16 cellular contexts compared by ENCODE assay signal in genomic region chr17:77361986-77362620, GRCh38.
DNase-seq lines count a peak whose midpoint lies in the region; ATAC-seq and TF ChIP-seq lines count a peak whose summit lies in the region.
"Had no signal": no experiment of that assay in that cellular context is flagged by ENCODE, and none has a peak within 500 bp of the region (broad histone marks: within the 10 kb centered on the region; RNA-seq: fewer than 3 reads in every experiment).

No MANE protein-coding gene starts in this region.

- no peaks in the 10 kb centered on the region; the same call in 1 of the 2 replicates for H3K36me3 ChIP-seq in ACC112 (ENCODE audit: insufficient read depth, low read length)
- H3K36me3 ChIP-seq in left lung = no peaks in the 10 kb centered on the region
- no peaks in the 10 kb centered on the region for H3K36me3 ChIP-seq in lower lobe of right lung

- H3K9me3 Mint-ChIP-seq in activated naive CD8-positive, alpha-beta T cell treated with anti-CD3 and anti-CD28 coated beads, Interleukin-2, amount 50 U/mL, for 24 hours = no peaks in the 10 kb centered on the region
- no peaks in the 10 kb centered on the region for H3K9me3 Mint-ChIP-seq in nephron
- H3K9me3 Mint-ChIP-seq: activated T-helper 2 cell treated with anti-CD3 and anti-CD28 coated beads, Interferon-gamma antibody, Interleukin-2, Interleukin-4, amounts not matched to agents 10 μg/mL and 5 μg/mL and 100 μg/mL, durations not matched to agents 14 hours and 24 hours and 36 hours; dendritic cell treated with granulocyte-macrophage colony-stimulating factor and Interleukin-4, amounts not matched to agents 40 ng/mL and 50 ng/mL, for 4 days had no signal

- no peaks in the 10 kb centered on the region for H3K9me3 ChIP-seq in left lung
- H3K9me3 ChIP-seq in lower lobe of right lung = no peaks in the 10 kb centered on the region

- no peak overlapping the region for H2AFZ ChIP-seq in ACC112 (ENCODE audit: low read length, unreplicated experiment)

- intact Hi-C loops in left lung (cut with DNase I) (no loop called here), lower lobe of right lung (cut with DNase I) (no loop called here)

- DNase-seq in DMS 273 treated with DMSO at 0.1 percent for 48 hours (lab: John Stamatoyannopoulos, UW) (peak; percentile 34), omental fat pad (ENCODE audit: low spot score) (no peak), left lung (no peak), lower lobe of right lung (no peak)
- DNase-seq in activated naive CD8-positive, alpha-beta T cell treated with anti-CD3 and anti-CD28 coated beads, Interleukin-2, amount 50 U/mL, for 24 hours = no peak
- DNase-seq: DMS53, NCI-H1417 treated with DMSO at 0.1 percent for 48 hours, OCI-M1 had no signal

- peaks cover 3% of the 10 kb centered on the region for H3K27me3 Mint-ChIP-seq in activated naive CD8-positive, alpha-beta T cell treated with anti-CD3 and anti-CD28 coated beads, Interleukin-2, amount 50 U/mL, for 24 hours
- H3K27me3 Mint-ChIP-seq in nephron (ENCODE audit: low read depth) = peaks cover 4% of the 10 kb centered on the region
- H3K27me3 Mint-ChIP-seq: dendritic cell treated with granulocyte-macrophage colony-stimulating factor and Interleukin-4, amounts not matched to agents 40 ng/mL and 50 ng/mL, for 4 days had no signal

- no peaks in the 10 kb centered on the region for H3K27me3 ChIP-seq in ACC112 (ENCODE audit: insufficient read depth, low read length)
- H3K27me3 ChIP-seq in left lung = no peaks in the 10 kb centered on the region
- H3K27me3 ChIP-seq in lower lobe of right lung (ENCODE audit: low read depth) = no peaks in the 10 kb centered on the region

- no peak overlapping the region for H3K4me3 ChIP-seq in ACC112 (ENCODE audit: low read depth, low read length)
- no peak overlapping the region for H3K4me3 ChIP-seq in left lung
- no peak overlapping the region for H3K4me3 ChIP-seq in lower lobe of right lung
- H3K4me3 ChIP-seq: SK-N-MC had no signal

- peaks cover 57% of the 10 kb centered on the region for H3K4me1 ChIP-seq in ACC112 (ENCODE audit: control insufficient read depth, insufficient read depth, low read length, unreplicated experiment)
- peaks cover 12 to 56% of the 10 kb centered on the region in 2 donors for H3K4me1 ChIP-seq in left lung
- peaks cover 34% of the 10 kb centered on the region for H3K4me1 ChIP-seq in lower lobe of right lung

- ATAC-seq in activated naive CD8-positive, alpha-beta T cell treated with anti-CD3 and anti-CD28 coated beads, Interleukin-2, amount 50 U/mL, for 24 hours = no peak
- ATAC-seq in omental fat pad (ENCODE audit: low FRiP score) (no peak), HG03378 (IDR thresholded peaks at IDR 0.05; ENCODE audit: unreplicated experiment) (no peak), left lung (no peak), lower lobe of right lung (no peak)
- ATAC-seq: esophagus mucosa had no signal

- H3K4me1 Mint-ChIP-seq in activated naive CD8-positive, alpha-beta T cell treated with anti-CD3 and anti-CD28 coated beads, Interleukin-2, amount 50 U/mL, for 24 hours = peaks cover 48% of the 10 kb centered on the region
- peaks cover 64% of the 10 kb centered on the region for H3K4me1 Mint-ChIP-seq in nephron

- no peak overlapping the region for H3K4me3 Mint-ChIP-seq in activated naive CD8-positive, alpha-beta T cell treated with anti-CD3 and anti-CD28 coated beads, Interleukin-2, amount 50 U/mL, for 24 hours
- no peak overlapping the region for H3K4me3 Mint-ChIP-seq in nephron
- H3K4me3 Mint-ChIP-seq: dendritic cell treated with granulocyte-macrophage colony-stimulating factor and Interleukin-4, amounts not matched to agents 40 ng/mL and 50 ng/mL, for 4 days had no signal

- H3K27ac ChIP-seq in ACC112 (ENCODE audit: low read depth, low read length) (peak overlapping the region; percentile 89; the same call in 1 of the 2 replicates), left lung (no peak overlapping the region), lower lobe of right lung (no peak overlapping the region)
- H3K27ac ChIP-seq: SK-N-MC, VCaP had no signal

- H3K27ac Mint-ChIP-seq in activated naive CD8-positive, alpha-beta T cell treated with anti-CD3 and anti-CD28 coated beads, Interleukin-2, amount 50 U/mL, for 24 hours = peak overlapping the region; percentile 67
- H3K27ac Mint-ChIP-seq in nephron = peak overlapping the region in 2 of 3 experiments; percentile 79 to 81
- H3K27ac Mint-ChIP-seq: activated T-helper 2 cell treated with anti-CD3 and anti-CD28 coated beads, Interferon-gamma antibody, Interleukin-2, Interleukin-4, amounts not matched to agents 10 μg/mL and 5 μg/mL and 100 μg/mL, durations not matched to agents 14 hours and 24 hours and 36 hours; dendritic cell treated with granulocyte-macrophage colony-stimulating factor and Interleukin-4, amounts not matched to agents 40 ng/mL and 50 ng/mL, for 4 days had no signal

- TF ChIP-seq CTCF in nephron (IDR thresholded peaks at IDR 0.05; ENCODE audit: unreplicated experiment in 3 of 3) = no peak
- TF ChIP-seq CTCF in omental fat pad (IDR thresholded peaks at IDR 0.05) = no peak
- TF ChIP-seq CTCF in left lung (IDR thresholded peaks at IDR 0.05) = no peak
- TF ChIP-seq CTCF in lower lobe of right lung (IDR thresholded peaks at IDR 0.05) = no peak

- no peaks in the 10 kb centered on the region for H3K36me3 Mint-ChIP-seq in activated naive CD8-positive, alpha-beta T cell treated with anti-CD3 and anti-CD28 coated beads, Interleukin-2, amount 50 U/mL, for 24 hours (ENCODE audit: low read depth)
- H3K36me3 Mint-ChIP-seq in nephron (ENCODE audit: low read depth) = no peaks in the 10 kb centered on the region

- H3K79me2 ChIP-seq in ACC112 (ENCODE audit: control insufficient read depth, insufficient read depth, low read length, unreplicated experiment) = peaks cover 88% of the 10 kb centered on the region
